16 cellular contexts compared by ENCODE assay signal in genomic region chr3:14210281-14210670, GRCh38. TPM values are rescaled to one million over a fixed set of nuclear protein-coding genes. Genes with fewer than 3 reads are reported as not detected.
DNase-seq lines count a peak whose midpoint lies in the region; TF ChIP-seq lines count a peak whose summit lies in the region.
"Had no signal": no experiment of that assay in that cellular context is flagged by ENCODE, and none has a peak within 500 bp of the region (broad histone marks: within the 10 kb centered on the region; RNA-seq: fewer than 3 reads in every experiment).

No MANE protein-coding gene starts in this region.

- TF ChIP-seq EP300 in tibial nerve (IDR thresholded peaks at IDR 0.05) = no peak

- no peaks in the 10 kb centered on the region for H3K36me3 Mint-ChIP-seq in nephron (ENCODE audit: low read depth)
- H3K36me3 Mint-ChIP-seq: CD4-positive, CD25-positive, alpha-beta regulatory T cell had no signal

- in situ Hi-C loops in brain microvascular endothelial cell (cut with HindIII; ENCODE audit: low pct_ligation_motif_present, low sequenced_read_pairs) = no loop called here

- CTCF ChIA-PET in PC-9 (lab: Charles Lee) = no interaction called here

- intact Hi-C loops in PC-9 (cut with micrococcal nuclease; ENCODE audit: unreplicated experiment) = no loop called here

- peaks cover 37% of the 10 kb centered on the region for H3K4me1 ChIP-seq in PC-9 (replicated peaks; ENCODE audit: insufficient read depth)
- peaks cover 0 to 29% (median 5%) of the 10 kb centered on the region in 4 donors for H3K4me1 ChIP-seq in tibial nerve

- H3K27me3 Mint-ChIP-seq in nephron (ENCODE audit: low read depth) = peaks cover 3% of the 10 kb centered on the region
- H3K27me3 Mint-ChIP-seq: B cell had no signal

- no peak overlapping the region for H3K4me3 ChIP-seq in PC-9
- H3K4me3 ChIP-seq in brain microvascular endothelial cell (ENCODE audit: low read depth, low read length) = no peak overlapping the region
- no peak overlapping the region for H3K4me3 ChIP-seq in tibial nerve
- H3K4me3 ChIP-seq: SK-N-MC had no signal

- H3K36me3 ChIP-seq in PC-9 (ENCODE audit: low read depth) (no peaks in the 10 kb centered on the region), brain microvascular endothelial cell (replicated peaks) (no peaks in the 10 kb centered on the region), tibial nerve (no peaks in the 10 kb centered on the region)

- H3K27ac ChIP-seq in PC-9 = peak overlapping the region; percentile 15
- peak overlapping the region; percentile 48 for H3K27ac ChIP-seq in brain microvascular endothelial cell
- peak overlapping the region in 3 of 4 donors; percentile 44 to 51 (median 45) for H3K27ac ChIP-seq in tibial nerve
- H3K27ac ChIP-seq: SK-N-MC had no signal

- H3K9me3 Mint-ChIP-seq in nephron = no peaks in the 10 kb centered on the region
- H3K9me3 Mint-ChIP-seq: CD4-positive, CD25-positive, alpha-beta regulatory T cell had no signal

- H3K4me2 ChIP-seq in PC-9 = peak overlapping the region; percentile 38

- H3K79me2 ChIP-seq in PC-9 (ENCODE audit: low read depth) = no peaks in the 10 kb centered on the region

- no peak overlapping the region for H2AFZ ChIP-seq in PC-9

- no peak for TF ChIP-seq CTCF in PC-9 (conservative IDR thresholded peaks at IDR 0.05)
- no peak for TF ChIP-seq CTCF in brain microvascular endothelial cell (IDR thresholded peaks at IDR 0.05; ENCODE audit: low read depth, low read length, missing control alignments)
- TF ChIP-seq CTCF in nephron (IDR thresholded peaks at IDR 0.05; ENCODE audit: unreplicated experiment in 3 of 3) = no peak
- TF ChIP-seq CTCF in tibial nerve (IDR thresholded peaks at IDR 0.05) = no peak

- 62 to 70% methylated on average over 3 of the region's 3 CpGs for WGBS in tibial nerve, 2 donors

- no peak for TF ChIP-seq POLR2A in tibial nerve (IDR thresholded peaks at IDR 0.05)

- H3K27me3 ChIP-seq in PC-9 (ENCODE audit: insufficient read depth, low read depth) (no peaks in the 10 kb centered on the region), brain microvascular endothelial cell (replicated peaks) (no peaks in the 10 kb centered on the region), tibial nerve (no peaks in the 10 kb centered on the region)

- peak overlapping the region in 2 of 3 experiments; percentile 17 to 21 for H3K27ac Mint-ChIP-seq in nephron
- H3K27ac Mint-ChIP-seq: B cell; CD4-positive, CD25-positive, alpha-beta regulatory T cell had no signal

- H3K9me3 ChIP-seq in PC-9 (ENCODE audit: insufficient read depth, low read depth) (no peaks in the 10 kb centered on the region), tibial nerve (no peaks in the 10 kb centered on the region)

- POLR2A ChIA-PET in PC-9 (lab: Charles Lee; ENCODE audit: unreplicated experiment) = interaction anchor here (0.7 kb wide), 2 partner anchors 222 to 1873 kb away, joined by 4 to 7 read pairs; no protein-coding TSS in a partner anchor

- H3K9me2 ChIP-seq in PC-9 (ENCODE audit: insufficient read depth) = no peaks in the 10 kb centered on the region

- H3K4me1 Mint-ChIP-seq in nephron = peaks cover 29% of the 10 kb centered on the region
- H3K4me1 Mint-ChIP-seq: B cell; CD4-positive, CD25-positive, alpha-beta regulatory T cell had no signal

- H3K4me3 Mint-ChIP-seq in nephron = no peak overlapping the region
- H3K4me3 Mint-ChIP-seq: B cell had no signal

- BruUV-seq in PC-9 (replicated peaks; lab: Mats Ljungman, UMichigan) = no TSS peak

- H4K20me1 ChIP-seq in PC-9 (ENCODE audit: insufficient read depth) = no peaks in the 10 kb centered on the region

- no peak for DNase-seq in PC-9
- DNase-seq in brain microvascular endothelial cell = no peak
- DNase-seq in tibial nerve (ENCODE audit: low spot score in 2 of 2) = no peak
- DNase-seq in hippocampal formation (lab: John Stamatoyannopoulos, UW) = no peak
- DNase-seq in stimulated activated CD8-positive, alpha-beta memory T cell treated with anti-CD3 and anti-CD28 coated beads, Interleukin-4, amount 100 ng/mL, for 48 hours = no peak
- no peak for DNase-seq in mesenteric fat pad (ENCODE audit: low spot score)
- no peak for DNase-seq in NCI-H2081 treated with DMSO at 0.1 percent for 48 hours (lab: John Stamatoyannopoulos, UW)
- DNase-seq: CD4-positive, CD25-positive, alpha-beta regulatory T cell; H7; NCI-H1105; NCI-H187; NCI-H446 treated with DMSO at 0.1 percent for 48 hours; NCI-H774 had no signal

- H3F3A ChIP-seq in PC-9 (ENCODE audit: insufficient read depth, low read depth) = peaks cover 19% of the 10 kb centered on the region

RNA-seq across cellular contexts. Expression of gene LSM3, which starts 31.7 kb away (rescaled TPM):
- total RNA-seq in PC-9 (2021) (8.7 and 18.3 TPM in 2 replicates), tibial nerve (1 to 10 TPM; 4.8 to 7.9 (median 5.8) TPM), mesenteric fat pad (10.0 TPM)

RNA-seq across cellular contexts. Expression of gene XPC, which starts 31.9 kb away (rescaled TPM):
- 27.1 and 28.8 TPM in 2 replicates for total RNA-seq in PC-9 (2021)
- total RNA-seq in tibial nerve = 10 to 100 TPM; 47.7 to 77.1 (median 61.3) TPM
- total RNA-seq in mesenteric fat pad = 24.8 TPM
